ENCODE assay signal across 1 cellular context in the genomic region with DNA sequence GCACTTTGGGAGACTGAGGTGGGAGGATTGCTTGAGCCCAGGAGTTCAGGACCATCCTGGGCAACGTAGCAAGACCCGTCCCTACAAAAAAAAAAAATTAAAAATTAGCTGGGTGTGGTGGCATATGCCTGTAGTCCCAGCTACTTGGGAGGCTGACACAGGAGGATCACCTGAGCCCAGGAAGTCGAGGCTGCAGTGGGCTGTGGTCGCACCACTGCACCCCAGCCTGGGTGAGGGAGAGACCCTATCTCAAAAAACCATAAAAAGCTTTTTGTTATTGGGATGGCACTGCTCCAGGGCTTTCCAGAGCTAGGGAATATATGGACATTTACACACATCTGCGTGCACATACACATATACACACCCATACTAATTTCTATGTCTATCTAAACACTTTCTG.
TF ChIP-seq lines count a peak whose summit lies in the region.

No MANE protein-coding gene starts in this region.

TF ChIP-seq in K562, 482 proteins besides CTCF, POLR2A, EP300 and RAD21:
- no peak for TF ChIP-seq TEAD2 (tag; IDR thresholded peaks at IDR 0.05)
- TF ChIP-seq HMG20B (CRISPR knock-in tag; IDR thresholded peaks at IDR 0.05): no peak
- TF ChIP-seq ZNF124 (CRISPR knock-in tag; IDR thresholded peaks at IDR 0.05): no peak
- TF ChIP-seq HNRNPL (IDR thresholded peaks at IDR 0.05; ENCODE audit: low read depth, low read length): no peak
- TF ChIP-seq, protein P1, sequence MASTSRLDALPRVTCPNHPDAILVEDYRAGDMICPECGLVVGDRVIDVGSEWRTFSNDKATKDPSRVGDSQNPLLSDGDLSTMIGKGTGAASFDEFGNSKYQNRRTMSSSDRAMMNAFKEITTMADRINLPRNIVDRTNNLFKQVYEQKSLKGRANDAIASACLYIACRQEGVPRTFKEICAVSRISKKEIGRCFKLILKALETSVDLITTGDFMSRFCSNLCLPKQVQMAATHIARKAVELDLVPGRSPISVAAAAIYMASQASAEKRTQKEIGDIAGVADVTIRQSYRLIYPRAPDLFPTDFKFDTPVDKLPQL (IDR thresholded peaks at IDR 0.05; ENCODE audit: extremely low read depth, insufficient read length): no peak
- TF ChIP-seq STAG1 (CRISPR knock-in tag; IDR thresholded peaks at IDR 0.05; ENCODE audit: borderline replicate concordance): no peak
- no peak for TF ChIP-seq C11orf30 (IDR thresholded peaks at IDR 0.05; ENCODE audit: low read depth)
- TF ChIP-seq, protein P2, sequence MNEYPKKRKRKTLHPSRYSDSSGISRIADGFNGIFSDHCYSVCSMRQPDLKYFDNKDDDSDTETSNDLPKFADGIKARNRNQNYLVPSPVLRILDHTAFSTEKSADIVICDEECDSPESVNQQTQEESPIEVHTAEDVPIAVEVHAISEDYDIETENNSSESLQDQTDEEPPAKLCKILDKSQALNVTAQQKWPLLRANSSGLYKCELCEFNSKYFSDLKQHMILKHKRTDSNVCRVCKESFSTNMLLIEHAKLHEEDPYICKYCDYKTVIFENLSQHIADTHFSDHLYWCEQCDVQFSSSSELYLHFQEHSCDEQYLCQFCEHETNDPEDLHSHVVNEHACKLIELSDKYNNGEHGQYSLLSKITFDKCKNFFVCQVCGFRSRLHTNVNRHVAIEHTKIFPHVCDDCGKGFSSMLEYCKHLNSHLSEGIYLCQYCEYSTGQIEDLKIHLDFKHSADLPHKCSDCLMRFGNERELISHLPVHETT (CRISPR knock-in tag; conservative IDR thresholded peaks at IDR 0.05 in 1 of 2, IDR thresholded peaks at IDR 0.05 in 1 of 2): no peak
- no peak for TF ChIP-seq ZNF165 (CRISPR knock-in tag; IDR thresholded peaks at IDR 0.05; ENCODE audit: borderline replicate concordance)
- TF ChIP-seq NR3C1 (CRISPR knock-in tag; IDR thresholded peaks at IDR 0.05): no peak
- TF ChIP-seq MTF1 (CRISPR knock-in tag; IDR thresholded peaks at IDR 0.05; ENCODE audit: borderline replicate concordance): no peak
TF ChIP-seq in K562: peak in this region for 0.
